Comparison of ENCODE assay signal across 1 cellular context in the genomic region with DNA sequence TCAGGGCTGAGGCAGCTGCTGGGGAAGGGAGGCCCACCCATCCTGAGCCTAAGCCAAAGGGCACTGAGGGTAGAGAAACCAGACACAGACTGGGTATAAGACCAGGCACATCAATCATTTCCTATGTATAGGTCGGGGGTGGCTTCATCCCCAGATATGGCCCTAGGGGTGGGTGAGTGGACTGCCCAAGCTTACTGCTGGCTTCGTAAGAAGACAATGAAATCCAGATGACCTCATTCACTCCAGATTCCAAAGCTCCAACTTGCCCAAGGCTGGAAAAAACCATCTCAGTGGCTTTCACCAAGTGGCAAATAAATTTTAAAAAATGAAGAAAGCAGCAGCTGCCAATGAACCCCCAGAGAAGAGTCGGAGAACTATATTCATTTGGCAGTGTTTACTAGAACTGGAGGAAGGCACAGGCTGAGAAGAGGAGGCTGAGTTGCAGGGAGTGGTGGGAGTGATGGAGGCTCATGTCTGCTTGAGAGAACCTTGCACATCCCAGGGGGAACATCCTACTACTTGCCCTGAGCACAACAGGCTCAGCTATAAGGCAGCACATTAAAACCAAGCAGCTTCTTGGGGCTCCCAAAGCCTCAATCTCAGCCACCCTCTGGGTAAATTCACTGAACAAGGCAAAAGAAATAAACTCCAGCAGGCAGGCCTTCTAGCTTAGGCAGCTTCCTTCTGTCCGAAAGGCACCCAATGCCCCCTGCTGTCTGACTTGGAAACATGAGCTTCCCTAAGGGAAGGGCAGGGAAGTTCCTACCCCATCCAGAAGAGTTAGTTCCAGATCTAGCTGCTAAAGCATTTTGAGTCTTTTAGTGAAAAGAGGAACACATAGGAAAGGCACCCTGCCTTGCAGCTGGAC.
A peak's percentile ranks its signal among the peaks of the same experiment; 100 is the strongest.
TF ChIP-seq lines count a peak whose summit lies in the region.

No MANE protein-coding gene starts in this region.

TF ChIP-seq in GM12878, 131 proteins besides CTCF, POLR2A, EP300 and RAD21:
- TF ChIP-seq ETV6 (conservative IDR thresholded peaks at IDR 0.05 in 1 of 2, IDR thresholded peaks at IDR 0.05 in 1 of 2; ENCODE audit: borderline replicate concordance in 1 of 2, low read depth in 1 of 2) (no peak), MEF2A (IDR thresholded peaks at IDR 0.05; ENCODE audit: insufficient read depth, low read depth, low read length) (no peak), SMC3 (IDR thresholded peaks at IDR 0.05; ENCODE audit: borderline replicate concordance, low read length) (peak; percentile 46; the same call in 1 of the 2 replicates)
